Comparison of ENCODE assay signal across 8 cellular contexts in genomic region chr14:36657409-36658090, GRCh38. TPM values are rescaled to one million over a fixed set of nuclear protein-coding genes. Genes with fewer than 3 reads are reported as not detected.
DNase-seq lines count a peak whose midpoint lies in the region; TF ChIP-seq lines count a peak whose summit lies in the region.
"Had no signal": no experiment of that assay in that cellular context is flagged by ENCODE, and none has a peak within 500 bp of the region (broad histone marks: within the 10 kb centered on the region; RNA-seq: fewer than 3 reads in every experiment).

No MANE protein-coding gene starts in this region.

- H3K9me3 ChIP-seq in sigmoid colon (no peaks in the 10 kb centered on the region), PC-9 (ENCODE audit: insufficient read depth, low read depth) (no peaks in the 10 kb centered on the region)
- H3K9me3 ChIP-seq: HAP-1 had no signal

- no peaks in the 10 kb centered on the region for H3F3A ChIP-seq in PC-9 (ENCODE audit: insufficient read depth, low read depth)

- intact Hi-C loops in sigmoid colon (cut with DNase I) (no loop called here), PC-9 (cut with micrococcal nuclease; ENCODE audit: unreplicated experiment) (no loop called here)

- H3K27ac ChIP-seq in sigmoid colon, result no peak overlapping the region
- H3K27ac ChIP-seq in PC-9, result no peak overlapping the region

- no peak overlapping the region for H2AFZ ChIP-seq in PC-9

- H3K36me3 ChIP-seq in sigmoid colon (no peaks in the 10 kb centered on the region), PC-9 (ENCODE audit: low read depth) (no peaks in the 10 kb centered on the region)
- H3K36me3 ChIP-seq: HAP-1 had no signal

- no peaks in the 10 kb centered on the region for H3K9me2 ChIP-seq in PC-9 (ENCODE audit: insufficient read depth)

- TF ChIP-seq CTCF in fibroblast of mammary gland (conservative IDR thresholded peaks at IDR 0.05; ENCODE audit: control insufficient read depth, insufficient read depth, low read depth, low read length) (no peak), sigmoid colon (IDR thresholded peaks at IDR 0.05) (no peak), PC-9 (conservative IDR thresholded peaks at IDR 0.05) (no peak)

- peak; percentile 71 for DNase-seq in Daoy (ENCODE audit: low read depth)
- peak; percentile 90 for DNase-seq in NCI-H69 (lab: John Stamatoyannopoulos, UW)
- peak; percentile 6 for DNase-seq in fibroblast of mammary gland (ENCODE audit: low read depth)
- DNase-seq in sigmoid colon, result no peak
- DNase-seq in PC-9, result no peak
- DNase-seq in midbrain (lab: John Stamatoyannopoulos, UW), result no peak
- no peak for DNase-seq in stimulated activated naive CD4-positive, alpha-beta T cell treated with Interleukin-2 at 50 U/mL for 16 hours (lab: John Stamatoyannopoulos, UW)

- H3K4me3 ChIP-seq in fibroblast of mammary gland (ENCODE audit: control insufficient read depth, low read depth, low read length) (no peak overlapping the region), sigmoid colon (peak overlapping the region; percentile 13 to 33 (median 18)), PC-9 (no peak overlapping the region)
- H3K4me3 ChIP-seq: HAP-1 had no signal

- POLR2A ChIA-PET in PC-9 (lab: Charles Lee; ENCODE audit: unreplicated experiment), result no interaction called here

- no peaks in the 10 kb centered on the region for H4K20me1 ChIP-seq in PC-9 (ENCODE audit: insufficient read depth)

- CTCF ChIA-PET in PC-9 (lab: Charles Lee), result interaction anchor here (0.6 kb wide), 1 partner anchor 509 kb away, joined by 4 read pairs; no protein-coding TSS in a partner anchor

- WGBS in sigmoid colon, 2 donors, result 2 to 3% methylated on average over 53 of the region's 53 CpGs

- TF ChIP-seq EP300 in sigmoid colon (IDR thresholded peaks at IDR 0.05), result no peak

- H3K27me3 ChIP-seq in sigmoid colon, result peaks cover 86 to 100% (median 97%) of the 10 kb centered on the region in 3 donors
- no peaks in the 10 kb centered on the region for H3K27me3 ChIP-seq in PC-9 (ENCODE audit: insufficient read depth, low read depth)

- BruUV-seq in PC-9 (replicated peaks; lab: Mats Ljungman, UMichigan), result no TSS peak

- H3K4me1 ChIP-seq in sigmoid colon, result peaks cover 0 to 56% (median 51%) of the 10 kb centered on the region in 4 donors
- no peaks in the 10 kb centered on the region for H3K4me1 ChIP-seq in PC-9 (replicated peaks; ENCODE audit: insufficient read depth)

- H3K79me2 ChIP-seq in PC-9 (ENCODE audit: low read depth), result no peaks in the 10 kb centered on the region

- H3K4me2 ChIP-seq in PC-9, result no peak overlapping the region

- TF ChIP-seq POLR2A in sigmoid colon (IDR thresholded peaks at IDR 0.05), result no peak

RNA-seq across cellular contexts. Expression of gene PAX9, which starts 4.1 kb away (rescaled TPM):
- 16.7 and 17.5 TPM in 2 replicates for total RNA-seq in Daoy (2014; rRNA removed; shearing (Covaris generic))
- total RNA-seq in sigmoid colon (1 to 10 TPM in 2 of 4 donors, under 1 TPM in 1, not detected in 1; 0.28 to 1.2 (median 1.1) TPM), PC-9 (2021) (7.6 and 8.5 TPM in 2 replicates)
- polyA plus RNA-seq in sigmoid colon, result under 1 TPM in 2 of 3 donors, not detected in 1; under 0.01 to 0.07 TPM

Comparison
In these comparisons a context has a peak if more than half of its experiments do, and no peak if none do; other contexts are left out.
1. DNase-seq: peak in Daoy (single experiment), NCI-H69 (single experiment) and fibroblast of mammary gland (single experiment); none in sigmoid colon (single experiment), PC-9 (0 of 2), midbrain (single experiment) and stimulated activated naive CD4-positive, alpha-beta T cell treated with Interleukin-2 at 50 U/mL for 16 hours (single experiment).
2. H3K4me3 ChIP-seq: peak in sigmoid colon (4 of 4); none in fibroblast of mammary gland (single experiment) and PC-9 (single experiment).